ENCODE assay signal across 16 cellular contexts in genomic region chr6:160233950-160234629, GRCh38. TPM values are rescaled to one million over a fixed set of nuclear protein-coding genes. Genes with fewer than 3 reads are reported as not detected.
"Had no signal": no experiment of that assay in that cellular context is flagged by ENCODE, and none has a peak within 500 bp of the region (broad histone marks: within the 10 kb centered on the region; RNA-seq: fewer than 3 reads in every experiment).

No MANE protein-coding gene starts in this region.

RNA-seq across cellular contexts. Expression of gene SLC22A2, which starts 24.5 kb away (rescaled TPM):
- total RNA-seq: natural killer cell treated with Interleukin-12 subunit alpha and Interleukin-12 subunit beta and Interleukin-15 and Interleukin-18, amount 100 ng/mL, for 72 hours; neural crest cell; omental fat pad; osteocyte; pancreas; prostate gland; pulmonary artery endothelial cell; right atrium auricular region; sciatic nerve; spleen; suprapubic skin; thyroid gland; tibial nerve; upper lobe of left lung; ureter; vagina had no signal
- polyA plus RNA-seq: pancreas, spleen had no signal
